Comparison of ENCODE assay signal across 18 cellular contexts in genomic region chr2:43415582-43415981, GRCh38.
DNase-seq lines count a peak whose midpoint lies in the region; ATAC-seq and TF ChIP-seq lines count a peak whose summit lies in the region.
"Had no signal": no experiment of that assay in that cellular context is flagged by ENCODE, and none has a peak within 500 bp of the region (broad histone marks: within the 10 kb centered on the region; RNA-seq: fewer than 3 reads in every experiment).

No MANE protein-coding gene starts in this region.

- no peaks in the 10 kb centered on the region for H3K23me2 ChIP-seq in H9 (ENCODE audit: insufficient read length, low read depth, low read length, poor library complexity, severe bottlenecking)

- H4K5ac ChIP-seq in H9 (ENCODE audit: insufficient read length, low read depth, low read length), result no peak overlapping the region

- H3K9me3 ChIP-seq in mesenchymal stem cell (ENCODE audit: control insufficient read depth, low read length) (no peaks in the 10 kb centered on the region), gastrocnemius medialis (no peaks in the 10 kb centered on the region), aorta (ENCODE audit: control insufficient read depth, low read length) (no peaks in the 10 kb centered on the region), H9 (ENCODE audit: control insufficient read depth, low read depth, low read length) (no peaks in the 10 kb centered on the region)
- H3K9me3 ChIP-seq: BE2C had no signal

- H3K4me1 ChIP-seq in mesenchymal stem cell (ENCODE audit: control insufficient read depth, insufficient read depth, low read depth, low read length), result no peaks in the 10 kb centered on the region
- peaks cover 32 to 50% of the 10 kb centered on the region in 2 donors for H3K4me1 ChIP-seq in gastrocnemius medialis
- peaks cover 0 to 12% of the 10 kb centered on the region in 2 donors for H3K4me1 ChIP-seq in aorta (ENCODE audit: control insufficient read depth in 1 of 2, insufficient read depth in 2 of 2, low read length in 2 of 2)
- 0 out of 2 replicates have a peak, but pooled peaks cover 2% of the 10 kb centered on the region for H3K4me1 ChIP-seq in H9 (ENCODE audit: insufficient read depth, low read length)

- peaks cover 11% of the 10 kb centered on the region for H3K79me1 ChIP-seq in mesenchymal stem cell (replicated peaks; ENCODE audit: low read length, poor library complexity, severe bottlenecking)
- H3K79me1 ChIP-seq in H9 (ENCODE audit: insufficient read depth, low read depth, low read length, poor library complexity, severe bottlenecking), result no peaks in the 10 kb centered on the region

- no peak overlapping the region for H2BK120ac ChIP-seq in mesenchymal stem cell (ENCODE audit: low read depth, low read length)
- no peak overlapping the region for H2BK120ac ChIP-seq in H9 (ENCODE audit: low read depth, low read length, poor library complexity, severe bottlenecking)

- H3K23ac ChIP-seq in mesenchymal stem cell (ENCODE audit: low read length in 2 of 2) (no peak overlapping the region), H9 (ENCODE audit: insufficient read length, low read depth, low read length) (no peak overlapping the region)

- no peaks in the 10 kb centered on the region for H3K4me1 Mint-ChIP-seq in H9

- H3K4me3 Mint-ChIP-seq in H9, result no peak overlapping the region

- H3K36me3 ChIP-seq in mesenchymal stem cell (ENCODE audit: control insufficient read depth in 1 of 2, insufficient read depth in 2 of 2, low read depth in 1 of 2, low read length in 2 of 2) (peaks cover 0 to 3% of the 10 kb centered on the region in 2 experiments), gastrocnemius medialis (no peaks in the 10 kb centered on the region), aorta (ENCODE audit: control insufficient read depth in 1 of 2, insufficient read depth in 2 of 2, low read length in 1 of 2) (no peaks in the 10 kb centered on the region)
- H3K36me3 ChIP-seq: BE2C had no signal

- TF ChIP-seq CTCF in gastrocnemius medialis (IDR thresholded peaks at IDR 0.05 in 4 of 5, conservative IDR thresholded peaks at IDR 0.05 in 1 of 5), result no peak
- TF ChIP-seq CTCF in H9 (conservative IDR thresholded peaks at IDR 0.05), result no peak

- peak; percentile 23 for DNase-seq in DMS 273 (lab: John Stamatoyannopoulos, UW; ENCODE audit: unreplicated experiment)
- no peak for DNase-seq in DMS 273 treated with DMSO at 0.1 percent for 48 hours (lab: John Stamatoyannopoulos, UW)
- DNase-seq in mesenchymal stem cell, result no peak
- no peak for DNase-seq in gastrocnemius medialis
- no peak for DNase-seq in aorta
- no peak for DNase-seq in Ammon's horn (ENCODE audit: low spot score)
- DNase-seq in 8988T, result no peak
- no peak for DNase-seq in H9
- DNase-seq: amygdala; BE2C; effector CD8-positive, alpha-beta T cell; glutamatergic neuron; GM23248; Kasumi-1; NCI-H1092 treated with DMSO at 0.1 percent for 48 hours; NCI-H2107; NCI-H526 had no signal

- intact Hi-C loops in gastrocnemius medialis (cut with DNase I; ENCODE audit: low total_unique reads) (no loop called here), aorta (cut with DNase I) (loop anchor here in 1 of 2 donors (5.0 kb wide), 1 partner anchor 47 kb away; no protein-coding TSS in a partner anchor)

- H2BK15ac ChIP-seq in mesenchymal stem cell (ENCODE audit: low read depth, poor library complexity, severe bottlenecking), result peak overlapping the region; percentile 96
- H2BK15ac ChIP-seq in H9 (ENCODE audit: low read depth, low read length), result no peak overlapping the region

- no peak overlapping the region for H2BK20ac ChIP-seq in H9 (ENCODE audit: low read depth, low read length, poor library complexity, severe bottlenecking)

- no peaks in the 10 kb centered on the region for H3K36me3 Mint-ChIP-seq in H9 (ENCODE audit: insufficient read depth in 1 of 3, low read depth in 3 of 3)

- H4K8ac ChIP-seq in mesenchymal stem cell (ENCODE audit: low read length) (no peak overlapping the region), H9 (replicated peaks; ENCODE audit: insufficient read length, low read depth, low read length) (no peak overlapping the region)

- no peaks in the 10 kb centered on the region for H3K79me2 ChIP-seq in H9 (ENCODE audit: insufficient read depth, low read length)

- H3K4me3 ChIP-seq in mesenchymal stem cell (ENCODE audit: insufficient read depth in 1 of 2, low read depth in 1 of 2, low read length in 2 of 2), result no peak overlapping the region
- no peak overlapping the region for H3K4me3 ChIP-seq in gastrocnemius medialis
- H3K4me3 ChIP-seq in aorta (ENCODE audit: low read length in 2 of 2), result no peak overlapping the region
- H3K4me3 ChIP-seq: GM23248 had no signal

- in situ Hi-C loops in gastrocnemius medialis (cut with MboI; ENCODE audit: low sequenced_read_pairs in 4 of 4), result no loop called here

- H3K4ac ChIP-seq in mesenchymal stem cell (ENCODE audit: low read depth in 1 of 2, low read length in 2 of 2) (no peak overlapping the region), H9 (ENCODE audit: low read depth, low read length) (no peak overlapping the region)

- H3K56ac ChIP-seq in H9 (ENCODE audit: insufficient read length, low read depth, low read length), result no peak overlapping the region

- WGBS in mesenchymal stem cell, result 92% methylated on average over 6 of the region's 7 CpGs
- WGBS in aorta, 2 donors, result 82 to 83% methylated on average over 7 of the region's 7 CpGs
- no CpG with 5 or more reads among the region's 7 CpGs for WGBS in H9 (ENCODE audit: extremely low coverage, insufficient read length, low lambda C conversion rate)

- H4K91ac ChIP-seq in mesenchymal stem cell (ENCODE audit: low read length), result peak overlapping the region; percentile 11
- no peak overlapping the region for H4K91ac ChIP-seq in H9 (ENCODE audit: insufficient read length, low read depth, low read length)

- H3T11ph ChIP-seq in H9 (ENCODE audit: low read length), result no peak overlapping the region

- H3K9me3 Mint-ChIP-seq in H9, result no peaks in the 10 kb centered on the region

- H2AFZ ChIP-seq in mesenchymal stem cell (ENCODE audit: low read depth, low read length) (no peak overlapping the region), H9 (ENCODE audit: low read length) (no peak overlapping the region)
- H2AFZ ChIP-seq: GM23248 had no signal

- no peak overlapping the region for H2BK5ac ChIP-seq in mesenchymal stem cell (ENCODE audit: low read depth, low read length, poor library complexity, severe bottlenecking)
- H2BK5ac ChIP-seq in H9 (ENCODE audit: insufficient read length, low read length), result no peak overlapping the region

- H3K14ac ChIP-seq in mesenchymal stem cell (ENCODE audit: low read length in 2 of 2) (no peak overlapping the region), H9 (ENCODE audit: insufficient read depth, low read length) (no peak overlapping the region)

- H3K27me3 Mint-ChIP-seq in H9 (ENCODE audit: low read depth), result no peaks in the 10 kb centered on the region

- H3K27ac ChIP-seq in mesenchymal stem cell (ENCODE audit: low read length, poor library complexity, severe bottlenecking) (no peak overlapping the region), gastrocnemius medialis (peak overlapping the region; percentile 14 to 55 (median 50)), aorta (ENCODE audit: low read depth in 1 of 2, low read length in 2 of 2) (peak overlapping the region; percentile 64 to 67), H9 (ENCODE audit: insufficient read length, low read depth, low read length) (no peak overlapping the region)
- H3K27ac ChIP-seq: 22Rv1, GM23248 had no signal

- TF ChIP-seq POLR2A in gastrocnemius medialis (IDR thresholded peaks at IDR 0.05), result no peak

- H3K18ac ChIP-seq in mesenchymal stem cell (ENCODE audit: low read depth in 1 of 2, low read length in 2 of 2) (peak overlapping the region in 1 of 2 experiments; percentile 59), H9 (ENCODE audit: insufficient read length, low read depth, low read length) (no peak overlapping the region)

- H3K27me3 ChIP-seq in mesenchymal stem cell (ENCODE audit: control insufficient read depth in 1 of 2, insufficient read depth in 1 of 2, low read length in 2 of 2) (no peaks in the 10 kb centered on the region), gastrocnemius medialis (no peaks in the 10 kb centered on the region), aorta (ENCODE audit: control insufficient read depth in 1 of 2, insufficient read depth in 2 of 2, low read length in 1 of 2) (no peaks in the 10 kb centered on the region), H9 (ENCODE audit: insufficient read depth, low read length) (no peaks in the 10 kb centered on the region)
- H3K27me3 ChIP-seq: BE2C had no signal

- H3K9ac ChIP-seq in mesenchymal stem cell (ENCODE audit: low read length) (no peak overlapping the region), H9 (ENCODE audit: extremely low read depth, insufficient read length, low read length) (no peak overlapping the region)
- H3K9ac ChIP-seq: GM23248 had no signal

- ATAC-seq in gastrocnemius medialis (no peak), aorta (ENCODE audit: low FRiP score) (no peak)

- H2AK5ac ChIP-seq in mesenchymal stem cell (ENCODE audit: low read length, severe bottlenecking), result peak overlapping the region; percentile 78
- no peak overlapping the region for H2AK5ac ChIP-seq in H9 (ENCODE audit: insufficient read length, low read length)

- no peaks in the 10 kb centered on the region for H4K20me1 ChIP-seq in H9 (ENCODE audit: control insufficient read depth, insufficient read depth, insufficient read length)

- H3K4me2 ChIP-seq in mesenchymal stem cell (ENCODE audit: low read length, poor library complexity, severe bottlenecking), result no peak overlapping the region
- H3K4me2 ChIP-seq in H9 (ENCODE audit: insufficient read depth, insufficient read length, low read length), result no peak overlapping the region

- H2BK12ac ChIP-seq in mesenchymal stem cell (ENCODE audit: low read length in 2 of 2) (peak overlapping the region; percentile 47 to 87), H9 (ENCODE audit: insufficient read length, low read depth, low read length) (no peak overlapping the region)

- H3K27ac Mint-ChIP-seq in H9, result no peak overlapping the region; a peak in 1 of 7 replicates

Comparison
In these comparisons a context has a peak if more than half of its experiments do, and no peak if none do; other contexts are left out.
1. H3K27ac ChIP-seq: peak in gastrocnemius medialis (4 of 4) and aorta (2 of 2); none in mesenchymal stem cell (single experiment) and H9 (single experiment).